8 cellular contexts compared by ENCODE assay signal in genomic region chr19:3094638-3095374, GRCh38. TPM values are rescaled to one million over a fixed set of nuclear protein-coding genes. Genes with fewer than 3 reads are reported as not detected.
A peak's percentile ranks its signal among the peaks of the same experiment; 100 is the strongest.
DNase-seq lines count a peak whose midpoint lies in the region; ATAC-seq, FAIRE-seq and TF ChIP-seq lines count a peak whose summit lies in the region.

No MANE protein-coding gene starts in this region.

- POLR2A ChIA-PET in activated CD8-positive, alpha-beta T cell treated with anti-CD3 and anti-CD28 coated beads, Interleukin-2, amount 10 ng/mL, durations not matched to agents 7 days and 5 days (lab: Charles Lee), result no interaction called here

- peaks cover 42% of the 10 kb centered on the region for H3K4me1 ChIP-seq in psoas muscle

- H3K36me3 Mint-ChIP-seq in activated CD8-positive, alpha-beta T cell treated with anti-CD3 and anti-CD28 coated beads, Interleukin-2, amount 10 ng/mL, durations not matched to agents 7 days and 5 days (ENCODE audit: low read depth), result no peaks in the 10 kb centered on the region

- peak; percentile 9 for ATAC-seq in HG03520 (IDR thresholded peaks at IDR 0.05; ENCODE audit: unreplicated experiment)
- ATAC-seq in activated CD8-positive, alpha-beta T cell treated with anti-CD3 and anti-CD28 coated beads, Interleukin-2, amount 10 ng/mL, durations not matched to agents 7 days and 5 days, result peak; percentile 28
- ATAC-seq in psoas muscle, result no peak

- intact Hi-C loops in psoas muscle (cut with DNase I), result no loop called here

- peaks cover 18% of the 10 kb centered on the region for H3K4me1 Mint-ChIP-seq in activated CD8-positive, alpha-beta T cell treated with anti-CD3 and anti-CD28 coated beads, Interleukin-2, amount 10 ng/mL, durations not matched to agents 7 days and 5 days (ENCODE audit: low read depth)

- H3K27me3 ChIP-seq in psoas muscle (ENCODE audit: insufficient read depth in 3 of 3, low read length in 2 of 3), result no peaks in the 10 kb centered on the region

- peaks cover 33% of the 10 kb centered on the region for H3K27me3 Mint-ChIP-seq in activated CD8-positive, alpha-beta T cell treated with anti-CD3 and anti-CD28 coated beads, Interleukin-2, amount 10 ng/mL, durations not matched to agents 7 days and 5 days (ENCODE audit: low read depth)

- H3K36me3 ChIP-seq in psoas muscle (ENCODE audit: insufficient read depth in 1 of 2, low read depth in 1 of 2), result no peaks in the 10 kb centered on the region

- FAIRE-seq in GM12892 (lab: Jason Lieb, UNC), result peak; percentile 83

- peak overlapping the region; percentile 46 for H3K4me3 Mint-ChIP-seq in activated CD8-positive, alpha-beta T cell treated with anti-CD3 and anti-CD28 coated beads, Interleukin-2, amount 10 ng/mL, durations not matched to agents 7 days and 5 days

- CTCF ChIA-PET in activated CD8-positive, alpha-beta T cell treated with anti-CD3 and anti-CD28 coated beads, Interleukin-2, amount 10 ng/mL, durations not matched to agents 7 days and 5 days (lab: Charles Lee), result interaction anchor here (1.6 to 2.2 kb wide), 3 partner anchors 9 to 144 kb away, joined by 5 to 14 read pairs (median 5); no protein-coding TSS in a partner anchor

- TF ChIP-seq CTCF in fibroblast of mammary gland (conservative IDR thresholded peaks at IDR 0.05; ENCODE audit: control insufficient read depth, insufficient read depth, low read depth, low read length) (no peak), psoas muscle (IDR thresholded peaks at IDR 0.05) (no peak)

- 0 to 1% (median 1%) methylated on average over 28 to 48 of the region's 48 CpGs for WGBS in psoas muscle, 3 donors

- TF ChIP-seq POLR2A in GM12892 (IDR thresholded peaks at IDR 0.05; ENCODE audit: low read depth, low read length), result no peak

- H3K4me3 ChIP-seq in fibroblast of mammary gland (ENCODE audit: control insufficient read depth, low read depth, low read length) (peak overlapping the region; percentile 80), psoas muscle (peak overlapping the region; percentile 98)

- DNase-seq in GM12892 (ENCODE audit: insufficient read length) (no peak), fibroblast of mammary gland (ENCODE audit: low read depth) (peak; percentile 17), psoas muscle (peak in 1 of 2 donors; percentile 46), UCSD-AML1 (lab: John Stamatoyannopoulos, UW; ENCODE audit: unreplicated experiment) (no peak), SK-N-DZ (ENCODE audit: low spot score) (no peak), KG1 (lab: John Stamatoyannopoulos, UW) (no peak)
- peak; percentile 38 for DNase-seq in activated CD8-positive, alpha-beta T cell treated with anti-CD3 and anti-CD28 coated beads, Interleukin-2, amount 10 ng/mL, durations not matched to agents 7 days and 5 days

- peak overlapping the region; percentile 86 for H3K27ac ChIP-seq in psoas muscle

- no peaks in the 10 kb centered on the region for H3K9me3 ChIP-seq in psoas muscle

- no peak overlapping the region for H3K27ac Mint-ChIP-seq in activated CD8-positive, alpha-beta T cell treated with anti-CD3 and anti-CD28 coated beads, Interleukin-2, amount 10 ng/mL, durations not matched to agents 7 days and 5 days

- H3K9me3 Mint-ChIP-seq in activated CD8-positive, alpha-beta T cell treated with anti-CD3 and anti-CD28 coated beads, Interleukin-2, amount 10 ng/mL, durations not matched to agents 7 days and 5 days (ENCODE audit: insufficient read depth), result no peaks in the 10 kb centered on the region

RNA-seq across cellular contexts. Expression of gene GNA11, which starts 0.6 kb away (rescaled TPM):
- 3.7 TPM for polyA plus RNA-seq in GM12892 (2012; ENCODE audit: missing spikeins)
- under 1 TPM; 0.08 to 0.71 TPM for total RNA-seq in activated CD8-positive, alpha-beta T cell treated with anti-CD3 and anti-CD28 coated beads, Interleukin-2, amount 10 ng/mL, durations not matched to agents 7 days and 5 days
- total RNA-seq in psoas muscle, result 10 to 100 TPM; 46.7 to 62.4 (median 52.0) TPM
- polyA plus RNA-seq in psoas muscle, result 10 to 100 TPM; 32.9 to 85.2 (median 33.4) TPM
- polyA plus RNA-seq in SK-N-DZ (2014; cell fraction: cytosol; rRNA removed), result 19.1 and 24.7 TPM in 2 replicates
- polyA plus RNA-seq in SK-N-DZ (2014; cell fraction: nucleus; rRNA removed), result 24.0 and 25.2 TPM in 2 replicates

RNA-seq across cellular contexts. Expression of gene TLE5, which starts 32.5 kb away (rescaled TPM):
- polyA plus RNA-seq in GM12892 (2012; ENCODE audit: missing spikeins), result 137 TPM
- 100 to 1,000 TPM; 635 to 655 TPM for total RNA-seq in activated CD8-positive, alpha-beta T cell treated with anti-CD3 and anti-CD28 coated beads, Interleukin-2, amount 10 ng/mL, durations not matched to agents 7 days and 5 days
- 100 to 1,000 TPM; 390 to 607 (median 551) TPM for total RNA-seq in psoas muscle
- polyA plus RNA-seq in psoas muscle, result 100 to 1,000 TPM; 450 to 786 (median 780) TPM
- 197 and 209 TPM in 2 replicates for polyA plus RNA-seq in SK-N-DZ (2014; cell fraction: cytosol; rRNA removed)
- polyA plus RNA-seq in SK-N-DZ (2014; cell fraction: nucleus; rRNA removed), result 168 and 213 TPM in 2 replicates

RNA-seq across cellular contexts. Expression of gene GNA15, which starts 41.0 kb away (rescaled TPM):
- 24.1 TPM for polyA plus RNA-seq in GM12892 (2012; ENCODE audit: missing spikeins)
- 10 to 100 TPM; 23.8 to 24.5 TPM for total RNA-seq in activated CD8-positive, alpha-beta T cell treated with anti-CD3 and anti-CD28 coated beads, Interleukin-2, amount 10 ng/mL, durations not matched to agents 7 days and 5 days
- 1 to 10 TPM in 3 of 4 donors, under 1 TPM in 1; 0.91 to 1.9 (median 1.3) TPM for total RNA-seq in psoas muscle
- polyA plus RNA-seq in psoas muscle, result under 1 TPM; 0.18 to 0.56 (median 0.31) TPM
- 0.24 TPM in 1 of 2 replicates, not detected in the other for polyA plus RNA-seq in SK-N-DZ (2014; cell fraction: cytosol; rRNA removed)
- polyA plus RNA-seq in SK-N-DZ (2014; cell fraction: nucleus; rRNA removed), result not detected in 2 replicates

Comparison
In these comparisons a context has a peak if more than half of its experiments do, and no peak if none do; other contexts are left out.
1. DNase-seq: peak in activated CD8-positive, alpha-beta T cell treated with anti-CD3 and anti-CD28 coated beads, Interleukin-2, amount 10 ng/mL, durations not matched to agents 7 days and 5 days (single experiment) and fibroblast of mammary gland (single experiment); none in GM12892 (single experiment), UCSD-AML1 (single experiment), SK-N-DZ (single experiment) and KG1 (single experiment).
2. ATAC-seq: peak in HG03520 (single experiment) and activated CD8-positive, alpha-beta T cell treated with anti-CD3 and anti-CD28 coated beads, Interleukin-2, amount 10 ng/mL, durations not matched to agents 7 days and 5 days (single experiment); none in psoas muscle (0 of 4).
3. RNA of gene GNA11, which starts 0.6 kb away (total RNA-seq): 46.7 to 62.4 TPM in psoas muscle; 0.08 to 0.71 TPM in activated CD8-positive, alpha-beta T cell treated with anti-CD3 and anti-CD28 coated beads, Interleukin-2, amount 10 ng/mL, durations not matched to agents 7 days and 5 days; every median in the first group is over 10 times any median in the second.
4. RNA of gene GNA15, which starts 41.0 kb away (total RNA-seq): 23.8 to 24.5 TPM in activated CD8-positive, alpha-beta T cell treated with anti-CD3 and anti-CD28 coated beads, Interleukin-2, amount 10 ng/mL, durations not matched to agents 7 days and 5 days; 0.91 to 1.9 TPM in psoas muscle; every median in the first group is over 4 times any median in the second.